In genomic region chr1:226880372-226881287, GRCh38 we compare ENCODE assay signal across 2 cellular contexts.
TF ChIP-seq lines count a peak whose summit lies in the region.

No MANE protein-coding gene starts in this region.

TF ChIP-seq in GM23338, 12 proteins besides CTCF, POLR2A, EP300 and RAD21:
- TF ChIP-seq, protein P1, sequence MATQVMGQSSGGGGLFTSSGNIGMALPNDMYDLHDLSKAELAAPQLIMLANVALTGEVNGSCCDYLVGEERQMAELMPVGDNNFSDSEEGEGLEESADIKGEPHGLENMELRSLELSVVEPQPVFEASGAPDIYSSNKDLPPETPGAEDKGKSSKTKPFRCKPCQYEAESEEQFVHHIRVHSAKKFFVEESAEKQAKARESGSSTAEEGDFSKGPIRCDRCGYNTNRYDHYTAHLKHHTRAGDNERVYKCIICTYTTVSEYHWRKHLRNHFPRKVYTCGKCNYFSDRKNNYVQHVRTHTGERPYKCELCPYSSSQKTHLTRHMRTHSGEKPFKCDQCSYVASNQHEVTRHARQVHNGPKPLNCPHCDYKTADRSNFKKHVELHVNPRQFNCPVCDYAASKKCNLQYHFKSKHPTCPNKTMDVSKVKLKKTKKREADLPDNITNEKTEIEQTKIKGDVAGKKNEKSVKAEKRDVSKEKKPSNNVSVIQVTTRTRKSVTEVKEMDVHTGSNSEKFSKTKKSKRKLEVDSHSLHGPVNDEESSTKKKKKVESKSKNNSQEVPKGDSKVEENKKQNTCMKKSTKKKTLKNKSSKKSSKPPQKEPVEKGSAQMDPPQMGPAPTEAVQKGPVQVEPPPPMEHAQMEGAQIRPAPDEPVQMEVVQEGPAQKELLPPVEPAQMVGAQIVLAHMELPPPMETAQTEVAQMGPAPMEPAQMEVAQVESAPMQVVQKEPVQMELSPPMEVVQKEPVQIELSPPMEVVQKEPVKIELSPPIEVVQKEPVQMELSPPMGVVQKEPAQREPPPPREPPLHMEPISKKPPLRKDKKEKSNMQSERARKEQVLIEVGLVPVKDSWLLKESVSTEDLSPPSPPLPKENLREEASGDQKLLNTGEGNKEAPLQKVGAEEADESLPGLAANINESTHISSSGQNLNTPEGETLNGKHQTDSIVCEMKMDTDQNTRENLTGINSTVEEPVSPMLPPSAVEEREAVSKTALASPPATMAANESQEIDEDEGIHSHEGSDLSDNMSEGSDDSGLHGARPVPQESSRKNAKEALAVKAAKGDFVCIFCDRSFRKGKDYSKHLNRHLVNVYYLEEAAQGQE (IDR thresholded peaks at IDR 0.05; ENCODE audit: unreplicated experiment): peak; percentile 46
- TF ChIP-seq ZNF331 (CRISPR knock-in tag; IDR thresholded peaks at IDR 0.05; ENCODE audit: low read depth) (no peak), JUNB (IDR thresholded peaks at IDR 0.05; ENCODE audit: unreplicated experiment) (no peak)

TF ChIP-seq in GM12878, 131 proteins besides CTCF, POLR2A, EP300 and RAD21:
- TF ChIP-seq CBX5 (IDR thresholded peaks at IDR 0.05; ENCODE audit: low read depth) (no peak), KAT2A (conservative IDR thresholded peaks at IDR 0.05; ENCODE audit: control insufficient read depth, low read depth, low read length) (no peak), POLR2AphosphoS2 (IDR thresholded peaks at IDR 0.05; ENCODE audit: low read depth, low read length) (no peak), ZNF24 (IDR thresholded peaks at IDR 0.05) (no peak), ESRRA (IDR thresholded peaks at IDR 0.05; ENCODE audit: low read length) (no peak), TARDBP (IDR thresholded peaks at IDR 0.05; ENCODE audit: borderline replicate concordance) (no peak), NR2C1 (IDR thresholded peaks at IDR 0.05) (no peak), CEBPZ (IDR thresholded peaks at IDR 0.05; ENCODE audit: low read depth, low read length) (no peak), ZBTB11 (CRISPR knock-in tag; IDR thresholded peaks at IDR 0.05) (no peak), NFYA (IDR thresholded peaks at IDR 0.05; ENCODE audit: borderline replicate concordance, low read depth, low read length) (no peak), TAF1 (IDR thresholded peaks at IDR 0.05; ENCODE audit: borderline replicate concordance, low read depth, low read length) (no peak), LARP7 (IDR thresholded peaks at IDR 0.05) (no peak)
- TF ChIP-seq, protein P2, sequence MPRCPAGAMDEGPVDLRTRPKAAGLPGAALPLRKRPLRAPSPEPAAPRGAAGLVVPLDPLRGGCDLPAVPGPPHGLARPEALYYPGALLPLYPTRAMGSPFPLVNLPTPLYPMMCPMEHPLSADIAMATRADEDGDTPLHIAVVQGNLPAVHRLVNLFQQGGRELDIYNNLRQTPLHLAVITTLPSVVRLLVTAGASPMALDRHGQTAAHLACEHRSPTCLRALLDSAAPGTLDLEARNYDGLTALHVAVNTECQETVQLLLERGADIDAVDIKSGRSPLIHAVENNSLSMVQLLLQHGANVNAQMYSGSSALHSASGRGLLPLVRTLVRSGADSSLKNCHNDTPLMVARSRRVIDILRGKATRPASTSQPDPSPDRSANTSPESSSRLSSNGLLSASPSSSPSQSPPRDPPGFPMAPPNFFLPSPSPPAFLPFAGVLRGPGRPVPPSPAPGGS (IDR thresholded peaks at IDR 0.05; ENCODE audit: borderline replicate concordance, insufficient read depth, low read depth, low read length, poor library complexity, severe bottlenecking): peak; percentile 86
- TF ChIP-seq, protein P1 (IDR thresholded peaks at IDR 0.05; ENCODE audit: low read depth, low read length): peak; percentile 66; the same call in 1 of the 2 replicates
